In the genomic region with DNA sequence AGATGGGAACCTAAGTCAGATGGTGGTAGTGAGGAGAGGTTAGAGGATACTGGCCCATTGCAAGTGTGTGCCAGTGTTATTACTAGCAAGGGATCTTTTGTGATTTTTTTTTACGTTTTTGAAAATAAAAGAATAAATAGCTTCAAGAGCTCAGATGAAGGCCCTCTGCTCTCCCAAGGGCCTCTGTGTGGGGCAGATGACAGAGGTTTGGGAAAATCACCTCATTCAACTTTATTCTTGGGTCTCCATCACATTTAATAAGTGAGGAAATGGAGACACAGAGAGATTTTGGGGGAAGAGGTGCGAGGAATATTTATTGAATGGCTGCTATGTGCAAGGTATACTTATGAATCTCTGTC, we compare ENCODE assay signal across 7 cellular contexts. TPM values are rescaled to one million over a fixed set of nuclear protein-coding genes. Genes with fewer than 3 reads are reported as not detected.
DNase-seq lines count a peak whose midpoint lies in the region; ATAC-seq, FAIRE-seq and TF ChIP-seq lines count a peak whose summit lies in the region.

No MANE protein-coding gene starts in this region.

- H3K9ac ChIP-seq in HepG2 (ENCODE audit: insufficient read depth, low read depth, low read length) = no peak overlapping the region

- no peak for ATAC-seq in stimulated activated naive CD8-positive, alpha-beta T cell treated with anti-CD3 and anti-CD28 coated beads, Interleukin-15, amount 100 ng/mL, for 72 hours
- ATAC-seq in HepG2 (no peak), HG02870 (IDR thresholded peaks at IDR 0.05; ENCODE audit: unreplicated experiment) (no peak), GM19452 (IDR thresholded peaks at IDR 0.05; ENCODE audit: unreplicated experiment) (no peak)

- no peaks in the 10 kb centered on the region for H3K36me3 ChIP-seq in DOHH2 (ENCODE audit: control insufficient read depth, low read length)
- H3K36me3 ChIP-seq in Peyer's patch = no peaks in the 10 kb centered on the region
- H3K36me3 ChIP-seq in HepG2 (replicated peaks in 1 of 2; ENCODE audit: control insufficient read depth in 1 of 2, insufficient read depth in 2 of 2, low read length in 2 of 2) = no peaks in the 10 kb centered on the region

- no peak overlapping the region for H3K27ac Mint-ChIP-seq in endothelial cell (ENCODE audit: unreplicated experiment)
- H3K27ac Mint-ChIP-seq in stimulated activated naive CD8-positive, alpha-beta T cell treated with anti-CD3 and anti-CD28 coated beads, Interleukin-15, amount 100 ng/mL, for 72 hours = peak overlapping the region; percentile 88 to 90

- 2% methylated on average over 2 of the region's 2 CpGs for WGBS in HepG2 (ENCODE audit: low lambda C conversion rate)

- H4K20me1 ChIP-seq in DOHH2 (ENCODE audit: control insufficient read depth, insufficient read depth, low read depth, low read length) (no peaks in the 10 kb centered on the region), HepG2 (ENCODE audit: insufficient read depth, low read length) (no peaks in the 10 kb centered on the region)

- CTCF ChIA-PET in HepG2 (lab: Yijun Ruan, JAX; ENCODE audit: low intra/inter-chr PET ratio, low total read pairs) = interaction anchor here (2.0 to 2.6 kb wide), 2 partner anchors 180 to 194 kb away, joined by 11 to 40 read pairs; no protein-coding TSS in a partner anchor

- intact Hi-C loops in HepG2 (cut with micrococcal nuclease; ENCODE audit: unreplicated experiment) = loop anchor here (1.0 to 5.0 kb wide), 2 partner anchors 180 to 194 kb away; no protein-coding TSS in a partner anchor

- POLR2A ChIA-PET in HepG2 (lab: Yijun Ruan, JAX) = interaction anchor here (1.3 kb wide), 1 partner anchor 181 kb away, joined by 4 read pairs; no protein-coding TSS in a partner anchor

- H3K9me2 ChIP-seq in DOHH2 (replicated peaks; ENCODE audit: control insufficient read depth, low read length) = no peaks in the 10 kb centered on the region

- no peak for TF ChIP-seq POLR2A in Peyer's patch (IDR thresholded peaks at IDR 0.05)
- no peak for TF ChIP-seq POLR2A in HepG2 (IDR thresholded peaks at IDR 0.05; ENCODE audit: insufficient read depth in 1 of 2, low read depth in 2 of 2, low read length in 2 of 2)

- TF ChIP-seq CTCF in DOHH2 (IDR thresholded peaks at IDR 0.05; ENCODE audit: low read depth, low read length, poor library complexity, severe bottlenecking) (no peak), Peyer's patch (IDR thresholded peaks at IDR 0.05) (no peak), endothelial cell (IDR thresholded peaks at IDR 0.05; ENCODE audit: unreplicated experiment) (peak; percentile 12), HepG2 (CRISPR knock-in tag; IDR thresholded peaks at IDR 0.05) (no peak)

- H3K4me1 ChIP-seq in DOHH2 (ENCODE audit: control insufficient read depth, low read length) = peaks cover 68% of the 10 kb centered on the region
- peaks cover 7 to 41% (median 26%) of the 10 kb centered on the region in 4 donors for H3K4me1 ChIP-seq in Peyer's patch
- H3K4me1 ChIP-seq in HepG2 (ENCODE audit: insufficient read depth, low read length) = peaks cover 20% of the 10 kb centered on the region

- no peak overlapping the region for H3K4me3 Mint-ChIP-seq in endothelial cell (ENCODE audit: unreplicated experiment)
- H3K4me3 Mint-ChIP-seq in stimulated activated naive CD8-positive, alpha-beta T cell treated with anti-CD3 and anti-CD28 coated beads, Interleukin-15, amount 100 ng/mL, for 72 hours = peak overlapping the region; percentile 66 to 69

- H3K79me2 ChIP-seq in DOHH2 (ENCODE audit: control insufficient read depth, low read length) (no peaks in the 10 kb centered on the region), HepG2 (ENCODE audit: insufficient read depth, low read length) (no peaks in the 10 kb centered on the region)

- no peak for FAIRE-seq in HepG2 (lab: Jason Lieb, UNC)

- H3K36me3 Mint-ChIP-seq in endothelial cell (ENCODE audit: low read depth, unreplicated experiment) = no peaks in the 10 kb centered on the region

- no peaks in the 10 kb centered on the region for H3K27me3 Mint-ChIP-seq in endothelial cell (ENCODE audit: unreplicated experiment)
- no peaks in the 10 kb centered on the region for H3K27me3 Mint-ChIP-seq in stimulated activated naive CD8-positive, alpha-beta T cell treated with anti-CD3 and anti-CD28 coated beads, Interleukin-15, amount 100 ng/mL, for 72 hours

- in situ Hi-C loops in HepG2 (cut with HindIII; ENCODE audit: extremely low pct_ligation_motif_present, low pct_unique_long_range_greater_than_20kb) = loop anchor here (5.0 kb wide), 1 partner anchor 179 kb away; no protein-coding TSS in a partner anchor

- peaks cover 41% of the 10 kb centered on the region for H3F3A ChIP-seq in DOHH2 (ENCODE audit: control insufficient read depth, insufficient read depth)

- no peaks in the 10 kb centered on the region for H3K9me3 ChIP-seq in DOHH2 (ENCODE audit: control insufficient read depth, insufficient read depth, low read length)
- H3K9me3 ChIP-seq in Peyer's patch = no peaks in the 10 kb centered on the region
- H3K9me3 ChIP-seq in HepG2 (ENCODE audit: low read length) = no peaks in the 10 kb centered on the region

- H3K27ac ChIP-seq in DOHH2 (ENCODE audit: low read depth, low read length) (peak overlapping the region; percentile 93), Peyer's patch (peak overlapping the region; percentile 3 to 73 (median 50)), HepG2 (ENCODE audit: extremely low read length, insufficient read depth, low read length) (no peak overlapping the region)

- no peak overlapping the region for H2AFZ ChIP-seq in HepG2 (ENCODE audit: low read length)

- H3K27me3 ChIP-seq in DOHH2 (ENCODE audit: control insufficient read depth, low read length) (no peaks in the 10 kb centered on the region), Peyer's patch (no peaks in the 10 kb centered on the region), HepG2 (ENCODE audit: control insufficient read depth in 1 of 2, insufficient read depth in 2 of 2, low read length in 2 of 2) (no peaks in the 10 kb centered on the region)

- peak overlapping the region; percentile 3; the same call in 1 of the 2 replicates for H3K4me3 ChIP-seq in DOHH2 (ENCODE audit: low read length)
- H3K4me3 ChIP-seq in Peyer's patch = no peak overlapping the region
- H3K4me3 ChIP-seq in HepG2 (replicated peaks in 1 of 3; ENCODE audit: insufficient read depth in 1 of 3, low read depth in 2 of 3, low read length in 3 of 3) = no peak overlapping the region

- H3K4me1 Mint-ChIP-seq in endothelial cell (ENCODE audit: unreplicated experiment) = no peaks in the 10 kb centered on the region
- peaks cover 66% of the 10 kb centered on the region for H3K4me1 Mint-ChIP-seq in stimulated activated naive CD8-positive, alpha-beta T cell treated with anti-CD3 and anti-CD28 coated beads, Interleukin-15, amount 100 ng/mL, for 72 hours

- no TSS peak for BruUV-seq in HepG2 (replicated peaks; lab: Mats Ljungman, UMichigan)

- TF ChIP-seq RAD21 in HepG2 (CRISPR knock-in tag; IDR thresholded peaks at IDR 0.05) = no peak

- DNase-seq in Peyer's patch = no peak
- DNase-seq in endothelial cell (ENCODE audit: low spot score) = no peak
- no peak for DNase-seq in stimulated activated naive CD8-positive, alpha-beta T cell treated with anti-CD3 and anti-CD28 coated beads, Interleukin-15, amount 100 ng/mL, for 72 hours
- no peak for DNase-seq in HepG2 (ENCODE audit: low spot score)

- no peaks in the 10 kb centered on the region for H3K9me3 Mint-ChIP-seq in endothelial cell (ENCODE audit: unreplicated experiment)
- no peaks in the 10 kb centered on the region for H3K9me3 Mint-ChIP-seq in stimulated activated naive CD8-positive, alpha-beta T cell treated with anti-CD3 and anti-CD28 coated beads, Interleukin-15, amount 100 ng/mL, for 72 hours

- TF ChIP-seq EP300 in HepG2 (IDR thresholded peaks at IDR 0.05; ENCODE audit: low read depth in 2 of 2, low read length in 2 of 2) (no peak), HepG2 (CRISPR knock-in tag; IDR thresholded peaks at IDR 0.05; ENCODE audit: borderline replicate concordance) (no peak)

- H3K4me2 ChIP-seq in DOHH2 (ENCODE audit: low read length) (peak overlapping the region; percentile 86), HepG2 (ENCODE audit: low read depth, low read length) (no peak overlapping the region)

RNA-seq across cellular contexts. Expression of a gene that starts 10.1 kb away (rescaled TPM):
- 10 to 100 TPM in 1 of 4 donors, 1 to 10 TPM in 3; 3.3 to 14.0 (median 8.8) TPM for total RNA-seq in Peyer's patch
- total RNA-seq in endothelial cell (ENCODE audit: unreplicated experiment) = 1.4 TPM
- total RNA-seq in HepG2 (2016; rRNA removed; fragmentation: Illumina TruSeq; extraction: Trizol) = 0.11 and 0.44 TPM in 2 replicates
- 0.09 and 0.10 TPM in 2 replicates for total RNA-seq in HepG2 (2016; cell fraction: cytosol; rRNA removed; fragmentation: Illumina TruSeq; extraction: Trizol; ENCODE audit: low read depth)
- 0.25 and 0.39 TPM in 2 replicates for total RNA-seq in HepG2 (2016; cell fraction: insoluble cytoplasmic fraction; rRNA removed; fragmentation: Illumina TruSeq; extraction: Trizol)
- total RNA-seq in HepG2 (2016; cell fraction: membrane; rRNA removed; fragmentation: Illumina TruSeq; extraction: Trizol) = 0.09 and 0.21 TPM in 2 replicates
- 0.75 and 0.87 TPM in 2 replicates for total RNA-seq in HepG2 (2016; cell fraction: nucleus; rRNA removed; fragmentation: Illumina TruSeq; extraction: Trizol)
- 1.0 and 1.8 TPM in 2 replicates for polyA plus RNA-seq in HepG2 (2011; rRNA removed)
- polyA plus RNA-seq in HepG2 (2011; cell fraction: cytosol; rRNA removed) = 0.48 and 0.60 TPM in 2 replicates
- 5.5 and 7.6 TPM in 2 replicates for polyA plus RNA-seq in HepG2 (2011; cell fraction: nucleus; rRNA removed)
- polyA plus RNA-seq in HepG2 (2012) = 0.59 and 0.96 TPM in 2 replicates
- 0.07 and 0.10 TPM in 2 replicates for polyA plus RNA-seq in HepG2 (2016; cell fraction: cytosol; fragmentation: Illumina TruSeq; extraction: Trizol; ENCODE audit: low read depth)
- 0.19 and 0.26 TPM in 2 replicates for polyA plus RNA-seq in HepG2 (2016; cell fraction: insoluble cytoplasmic fraction; fragmentation: Illumina TruSeq; extraction: Trizol; ENCODE audit: low read depth)
- polyA plus RNA-seq in HepG2 (2016; cell fraction: membrane; fragmentation: Illumina TruSeq; extraction: Trizol; ENCODE audit: low read depth) = 0.09 and 0.19 TPM in 2 replicates
- polyA plus RNA-seq in HepG2 (2016; cell fraction: nucleus; fragmentation: Illumina TruSeq; extraction: Trizol; ENCODE audit: insufficient read depth, low read depth) = 2.2 TPM in 2 replicates
- 0.91 and 1.4 TPM in 2 replicates for polyA minus RNA-seq in HepG2 (2011; rRNA and poly(A)+ RNA removed; ENCODE audit: low replicate concordance)
- 0.09 and 0.20 TPM in 2 replicates for polyA minus RNA-seq in HepG2 (2011; cell fraction: cytosol; rRNA and poly(A)+ RNA removed)
- polyA minus RNA-seq in HepG2 (2011; cell fraction: nucleus; rRNA and poly(A)+ RNA removed) = 3.5 and 3.7 TPM in 2 replicates

RNA-seq across cellular contexts. Expression of a gene that starts 59.8 kb away (rescaled TPM):
- total RNA-seq in Peyer's patch (10 to 100 TPM in 3 of 4 donors, 1 to 10 TPM in 1; 7.2 to 76.7 (median 20.6) TPM), endothelial cell (ENCODE audit: unreplicated experiment) (10.0 TPM), HepG2 (2016; rRNA removed; fragmentation: Illumina TruSeq; extraction: Trizol) (38.9 and 41.3 TPM in 2 replicates)
- total RNA-seq in HepG2 (2016; cell fraction: cytosol; rRNA removed; fragmentation: Illumina TruSeq; extraction: Trizol; ENCODE audit: low read depth) = 37.4 and 48.9 TPM in 2 replicates
- 37.1 and 41.5 TPM in 2 replicates for total RNA-seq in HepG2 (2016; cell fraction: insoluble cytoplasmic fraction; rRNA removed; fragmentation: Illumina TruSeq; extraction: Trizol)
- 43.2 and 56.9 TPM in 2 replicates for total RNA-seq in HepG2 (2016; cell fraction: membrane; rRNA removed; fragmentation: Illumina TruSeq; extraction: Trizol)
- total RNA-seq in HepG2 (2016; cell fraction: nucleus; rRNA removed; fragmentation: Illumina TruSeq; extraction: Trizol) = 34.7 and 40.7 TPM in 2 replicates
- polyA plus RNA-seq in HepG2 (2011; rRNA removed) = 25.5 and 29.7 TPM in 2 replicates
- polyA plus RNA-seq in HepG2 (2011; cell fraction: cytosol; rRNA removed) = 20.2 and 33.0 TPM in 2 replicates
- polyA plus RNA-seq in HepG2 (2011; cell fraction: nucleus; rRNA removed) = 61.0 and 76.3 TPM in 2 replicates
- 20.3 and 24.3 TPM in 2 replicates for polyA plus RNA-seq in HepG2 (2012)
- polyA plus RNA-seq in HepG2 (2016; cell fraction: cytosol; fragmentation: Illumina TruSeq; extraction: Trizol; ENCODE audit: low read depth) = 79.2 and 107 TPM in 2 replicates
- polyA plus RNA-seq in HepG2 (2016; cell fraction: insoluble cytoplasmic fraction; fragmentation: Illumina TruSeq; extraction: Trizol; ENCODE audit: low read depth) = 42.2 and 45.3 TPM in 2 replicates
- polyA plus RNA-seq in HepG2 (2016; cell fraction: membrane; fragmentation: Illumina TruSeq; extraction: Trizol; ENCODE audit: low read depth) = 66.8 and 74.2 TPM in 2 replicates
- polyA plus RNA-seq in HepG2 (2016; cell fraction: nucleus; fragmentation: Illumina TruSeq; extraction: Trizol; ENCODE audit: insufficient read depth, low read depth) = 60.4 and 66.8 TPM in 2 replicates
- 67.2 and 159 TPM in 2 replicates for polyA minus RNA-seq in HepG2 (2011; rRNA and poly(A)+ RNA removed; ENCODE audit: low replicate concordance)
- 15.8 and 17.7 TPM in 2 replicates for polyA minus RNA-seq in HepG2 (2011; cell fraction: cytosol; rRNA and poly(A)+ RNA removed)
- polyA minus RNA-seq in HepG2 (2011; cell fraction: nucleus; rRNA and poly(A)+ RNA removed) = 34.7 and 42.2 TPM in 2 replicates
